In the genomic region with DNA sequence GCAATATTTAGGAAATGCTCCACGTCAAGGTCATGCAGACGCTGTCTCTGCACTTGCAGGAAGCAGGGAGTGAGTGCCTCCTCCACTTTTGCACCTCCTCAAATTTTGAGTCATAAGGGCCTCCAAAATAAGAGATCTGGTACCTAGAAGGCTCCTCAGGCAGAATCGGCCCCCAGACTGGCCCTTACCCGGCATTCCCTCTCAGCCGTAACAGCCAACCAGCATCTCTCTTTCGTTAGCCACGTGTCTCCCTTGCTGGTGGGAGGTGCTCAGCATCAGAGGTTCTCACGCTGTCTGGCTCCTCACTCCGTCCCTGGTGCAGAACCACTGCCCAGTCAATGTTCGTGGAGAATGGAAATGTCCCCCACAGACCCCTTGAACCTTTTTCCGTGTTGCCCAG, we compare ENCODE assay signal across 1 cellular context.
TF ChIP-seq lines count a peak whose summit lies in the region.

No MANE protein-coding gene starts in this region.

TF ChIP-seq in IMR-90, 13 proteins besides CTCF, POLR2A, EP300 and RAD21 (continued from another document):
- no peak for TF ChIP-seq MAFK (IDR thresholded peaks at IDR 0.05; ENCODE audit: low read depth, low read length)
- TF ChIP-seq, protein P1, sequence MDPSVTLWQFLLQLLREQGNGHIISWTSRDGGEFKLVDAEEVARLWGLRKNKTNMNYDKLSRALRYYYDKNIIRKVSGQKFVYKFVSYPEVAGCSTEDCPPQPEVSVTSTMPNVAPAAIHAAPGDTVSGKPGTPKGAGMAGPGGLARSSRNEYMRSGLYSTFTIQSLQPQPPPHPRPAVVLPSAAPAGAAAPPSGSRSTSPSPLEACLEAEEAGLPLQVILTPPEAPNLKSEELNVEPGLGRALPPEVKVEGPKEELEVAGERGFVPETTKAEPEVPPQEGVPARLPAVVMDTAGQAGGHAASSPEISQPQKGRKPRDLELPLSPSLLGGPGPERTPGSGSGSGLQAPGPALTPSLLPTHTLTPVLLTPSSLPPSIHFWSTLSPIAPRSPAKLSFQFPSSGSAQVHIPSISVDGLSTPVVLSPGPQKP (IDR thresholded peaks at IDR 0.05; ENCODE audit: borderline replicate concordance, low read depth, low read length), result no peak
- TF ChIP-seq RFX5 (IDR thresholded peaks at IDR 0.05; ENCODE audit: low read depth, low read length), result no peak
- no peak for TF ChIP-seq CHD1 (IDR thresholded peaks at IDR 0.05; ENCODE audit: low read depth, low read length)
- TF ChIP-seq SMC3 (IDR thresholded peaks at IDR 0.05; ENCODE audit: low read depth, low read length), result no peak
- no peak for TF ChIP-seq CEBPB (IDR thresholded peaks at IDR 0.05; ENCODE audit: low read depth, low read length)
- TF ChIP-seq FOS (IDR thresholded peaks at IDR 0.05; ENCODE audit: low read depth, low read length), result no peak
